1 cellular context compared by ENCODE assay signal in the genomic region with DNA sequence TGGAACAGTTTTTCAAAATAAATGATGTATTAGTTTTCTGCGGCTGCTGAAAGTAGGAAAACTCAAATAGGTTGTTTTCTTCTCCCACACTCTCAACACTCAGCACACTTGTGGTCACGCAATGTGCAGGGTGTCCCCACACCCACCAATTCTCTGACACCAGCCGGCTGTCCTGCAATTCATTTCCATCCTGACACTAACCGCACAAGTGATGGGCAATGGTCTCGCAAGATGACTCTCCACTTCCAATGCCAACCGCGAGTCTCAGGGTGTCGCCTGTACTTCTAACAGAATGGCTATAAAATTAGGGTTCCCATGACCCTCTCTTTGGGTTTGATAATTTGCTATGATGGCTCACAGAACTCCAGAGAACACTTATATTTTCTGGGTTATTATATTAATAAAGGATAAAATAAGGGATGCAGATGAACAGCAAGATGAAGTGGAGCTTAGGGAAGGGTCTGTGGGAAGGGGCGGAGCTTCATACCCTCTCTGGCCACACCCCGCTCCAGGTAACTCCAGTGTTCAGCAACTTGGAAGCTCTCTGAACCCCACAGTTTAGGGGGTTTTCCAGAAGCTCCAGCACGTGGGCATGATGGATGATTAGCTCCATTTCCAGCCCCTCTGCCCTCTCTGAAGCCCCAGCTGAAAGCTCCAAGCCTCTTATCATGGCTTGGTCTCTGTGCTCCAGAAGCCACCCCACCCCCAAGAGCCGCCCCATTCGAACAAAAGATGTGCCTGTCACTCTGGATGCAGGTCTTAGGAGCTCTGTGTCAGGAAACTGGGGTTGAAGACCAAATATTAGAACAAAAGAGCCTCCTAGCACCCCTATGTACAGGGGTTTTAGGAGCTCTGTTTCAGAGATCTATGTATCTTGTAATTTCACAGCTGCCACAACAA.
TF ChIP-seq lines count a peak whose summit lies in the region.

No MANE protein-coding gene starts in this region.

TF ChIP-seq in GM23338, 12 proteins besides CTCF, POLR2A, EP300 and RAD21 (continued from another document):
- no peak for TF ChIP-seq ZNF462 (CRISPR knock-in tag; IDR thresholded peaks at IDR 0.05)
- TF ChIP-seq POLR2AphosphoS5 (IDR thresholded peaks at IDR 0.05; ENCODE audit: low read depth): no peak
- TF ChIP-seq ZNF331 (CRISPR knock-in tag; IDR thresholded peaks at IDR 0.05; ENCODE audit: low read depth): no peak
- TF ChIP-seq NANOG (IDR thresholded peaks at IDR 0.05; ENCODE audit: borderline replicate concordance): no peak
- no peak for TF ChIP-seq EZH2 (IDR thresholded peaks at IDR 0.05; ENCODE audit: low read depth, unreplicated experiment)
